Comparison of ENCODE assay signal across 11 cellular contexts in the genomic region with DNA sequence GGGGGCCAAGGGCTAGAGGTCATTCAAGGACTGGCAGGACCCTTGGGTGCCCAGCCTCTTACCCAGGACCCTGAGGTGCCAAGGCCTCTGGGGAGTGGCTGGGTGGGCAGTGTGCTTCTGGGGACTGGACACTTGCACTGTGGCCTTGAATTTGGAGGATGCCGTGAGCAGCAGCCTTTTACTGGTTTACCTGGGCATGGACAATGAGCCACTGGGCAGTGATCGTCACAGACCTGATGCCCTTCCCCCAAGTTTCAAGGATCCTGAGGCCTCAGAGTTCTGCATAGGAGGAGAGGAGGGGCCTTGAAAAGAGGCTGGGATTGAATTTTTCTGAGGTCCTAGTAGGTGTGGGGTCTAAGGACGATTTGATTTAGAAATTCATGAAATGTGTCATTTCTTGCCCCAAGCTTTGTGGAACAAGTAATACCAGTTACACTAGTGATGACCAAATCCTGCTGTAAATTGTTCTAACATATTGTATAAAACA.
DNase-seq lines count a peak whose midpoint lies in the region; ATAC-seq and TF ChIP-seq lines count a peak whose summit lies in the region.
"Had no signal": no experiment of that assay in that cellular context is flagged by ENCODE, and none has a peak within 500 bp of the region (broad histone marks: within the 10 kb centered on the region; RNA-seq: fewer than 3 reads in every experiment).

No MANE protein-coding gene starts in this region.

- WGBS in GM23248 (ENCODE audit: low coverage in 1 of 2, low lambda C conversion rate in 2 of 2, missing lambda C conversion rate in 2 of 2), 2 experiments: 49 to 55% methylated on average over 3 of the region's 3 CpGs
- WGBS in SK-N-SH (ENCODE audit: low lambda C conversion rate): 16% methylated on average over 3 of the region's 3 CpGs

- CTCF ChIA-PET in SK-N-SH (lab: Yijun Ruan, JAX): interaction anchor here (1.5 kb wide), 2 partner anchors 144 to 151 kb away, joined by 5 read pairs; no protein-coding TSS in a partner anchor

- H3K9ac ChIP-seq in GM23248 (peak overlapping the region; percentile 78), SK-N-SH (peak overlapping the region; percentile 91), rectal smooth muscle tissue (ENCODE audit: low read length) (no peak overlapping the region)

- H2AFZ ChIP-seq in GM23248 (peak overlapping the region; percentile 14; the same call in 1 of the 2 replicates), SK-N-SH (ENCODE audit: low read depth) (no peak overlapping the region)

- H3K9me2 ChIP-seq in GM23248 (ENCODE audit: insufficient read depth): no peaks in the 10 kb centered on the region
- H3K9me2 ChIP-seq in SK-N-SH: no peaks in the 10 kb centered on the region

- TF ChIP-seq EP300 in SK-N-SH (IDR thresholded peaks at IDR 0.05; ENCODE audit: borderline replicate concordance in 1 of 2, low read depth in 1 of 2, low read length in 1 of 2): no peak

- no peaks in the 10 kb centered on the region for H3K4me1 Mint-ChIP-seq in activated T-helper 2 cell treated with anti-CD3 and anti-CD28 coated beads, Interferon-gamma antibody, Interleukin-2, Interleukin-4, amounts not matched to agents 10 μg/mL and 5 μg/mL and 100 μg/mL, durations not matched to agents 14 hours and 24 hours and 36 hours (ENCODE audit: low read depth)
- H3K4me1 Mint-ChIP-seq: activated CD4-positive, alpha-beta T cell treated with anti-CD3 and anti-CD28 coated beads for 36 hours; activated naive CD4-positive, alpha-beta T cell treated with anti-CD3 and anti-CD28 coated beads, Interleukin-2, amount 50 U/mL, for 24 hours; naive thymus-derived CD8-positive, alpha-beta T cell had no signal

- no peak overlapping the region for H3K4me3 Mint-ChIP-seq in activated T-helper 2 cell treated with anti-CD3 and anti-CD28 coated beads, Interferon-gamma antibody, Interleukin-2, Interleukin-4, amounts not matched to agents 10 μg/mL and 5 μg/mL and 100 μg/mL, durations not matched to agents 14 hours and 24 hours and 36 hours (ENCODE audit: low read depth)
- H3K4me3 Mint-ChIP-seq: activated CD4-positive, alpha-beta T cell treated with anti-CD3 and anti-CD28 coated beads for 36 hours; activated naive CD4-positive, alpha-beta T cell treated with anti-CD3 and anti-CD28 coated beads, Interleukin-2, amount 50 U/mL, for 24 hours; naive thymus-derived CD8-positive, alpha-beta T cell had no signal

- H3K27me3 ChIP-seq in GM23248 (replicated peaks; ENCODE audit: insufficient read depth): no peaks in the 10 kb centered on the region
- H3K27me3 ChIP-seq in SK-N-SH (ENCODE audit: insufficient read depth): no peaks in the 10 kb centered on the region
- H3K27me3 ChIP-seq in rectal smooth muscle tissue (ENCODE audit: control insufficient read depth, insufficient read depth, low read length): no peaks in the 10 kb centered on the region

- DNase-seq in GM23248 (no peak), SK-N-SH (no peak), fibroblast of pulmonary artery (ENCODE audit: low read depth) (peak; percentile 46)
- DNase-seq in activated T-helper 2 cell treated with anti-CD3 and anti-CD28 coated beads, Interferon-gamma antibody, Interleukin-2, Interleukin-4, amounts not matched to agents 10 μg/mL and 5 μg/mL and 100 μg/mL, durations not matched to agents 14 hours and 24 hours and 36 hours (ENCODE audit: low spot score): no peak
- DNase-seq: activated CD4-positive, alpha-beta T cell treated with anti-CD3 and anti-CD28 coated beads for 36 hours; naive thymus-derived CD8-positive, alpha-beta T cell had no signal

- H3F3A ChIP-seq in GM23248 (ENCODE audit: insufficient read depth): peaks cover 36% of the 10 kb centered on the region
- peaks cover 41% of the 10 kb centered on the region for H3F3A ChIP-seq in SK-N-SH (replicated peaks; ENCODE audit: insufficient read depth)

- no peaks in the 10 kb centered on the region for H3K9me3 Mint-ChIP-seq in activated T-helper 2 cell treated with anti-CD3 and anti-CD28 coated beads, Interferon-gamma antibody, Interleukin-2, Interleukin-4, amounts not matched to agents 10 μg/mL and 5 μg/mL and 100 μg/mL, durations not matched to agents 14 hours and 24 hours and 36 hours
- H3K9me3 Mint-ChIP-seq: activated naive CD4-positive, alpha-beta T cell treated with anti-CD3 and anti-CD28 coated beads, Interleukin-2, amount 50 U/mL, for 24 hours; naive thymus-derived CD8-positive, alpha-beta T cell had no signal

- TF ChIP-seq CTCF in SK-N-SH (IDR thresholded peaks at IDR 0.05) (no peak), fibroblast of pulmonary artery (IDR thresholded peaks at IDR 0.05; ENCODE audit: low read length, missing control alignments) (no peak)

- H3K27ac ChIP-seq in GM23248: peak overlapping the region; percentile 98
- H3K27ac ChIP-seq in SK-N-SH (ENCODE audit: low read depth in 2 of 2, low read length in 1 of 2): peak overlapping the region; percentile 91 to 100
- H3K27ac ChIP-seq in rectal smooth muscle tissue (ENCODE audit: low read depth, low read length): peak overlapping the region; percentile 96

- peaks cover 8% of the 10 kb centered on the region for H3K27me3 Mint-ChIP-seq in activated T-helper 2 cell treated with anti-CD3 and anti-CD28 coated beads, Interferon-gamma antibody, Interleukin-2, Interleukin-4, amounts not matched to agents 10 μg/mL and 5 μg/mL and 100 μg/mL, durations not matched to agents 14 hours and 24 hours and 36 hours (ENCODE audit: low read depth)

- POLR2A ChIA-PET in SK-N-SH (lab: Yijun Ruan, JAX): no interaction called here

- in situ Hi-C loops in GM23248 (cut with MboI): no loop called here

- H3K36me3 ChIP-seq in GM23248 (ENCODE audit: low read depth) (no peaks in the 10 kb centered on the region), SK-N-SH (replicated peaks in 1 of 2; ENCODE audit: control insufficient read depth in 1 of 2, insufficient read depth in 2 of 2, low read length in 1 of 2) (no peaks in the 10 kb centered on the region), rectal smooth muscle tissue (ENCODE audit: control insufficient read depth, insufficient read depth, low read length) (no peaks in the 10 kb centered on the region)

- H3K36me3 Mint-ChIP-seq in activated T-helper 2 cell treated with anti-CD3 and anti-CD28 coated beads, Interferon-gamma antibody, Interleukin-2, Interleukin-4, amounts not matched to agents 10 μg/mL and 5 μg/mL and 100 μg/mL, durations not matched to agents 14 hours and 24 hours and 36 hours (ENCODE audit: low read depth): no peaks in the 10 kb centered on the region
- H3K36me3 Mint-ChIP-seq: activated naive CD4-positive, alpha-beta T cell treated with anti-CD3 and anti-CD28 coated beads, Interleukin-2, amount 50 U/mL, for 24 hours; naive thymus-derived CD8-positive, alpha-beta T cell had no signal

- H3K27ac Mint-ChIP-seq in activated T-helper 2 cell treated with anti-CD3 and anti-CD28 coated beads, Interferon-gamma antibody, Interleukin-2, Interleukin-4, amounts not matched to agents 10 μg/mL and 5 μg/mL and 100 μg/mL, durations not matched to agents 14 hours and 24 hours and 36 hours: no peak overlapping the region
- H3K27ac Mint-ChIP-seq: activated CD4-positive, alpha-beta T cell treated with anti-CD3 and anti-CD28 coated beads for 36 hours; activated naive CD4-positive, alpha-beta T cell treated with anti-CD3 and anti-CD28 coated beads, Interleukin-2, amount 50 U/mL, for 24 hours; naive thymus-derived CD8-positive, alpha-beta T cell had no signal

- peak overlapping the region; percentile 27; the same call in 1 of the 2 replicates for H3K4me3 ChIP-seq in GM23248
- H3K4me3 ChIP-seq in SK-N-SH (ENCODE audit: low read depth in 2 of 2, low read length in 1 of 2): peak overlapping the region in 1 of 2 experiments; percentile 18; a peak in 1 of 4 replicates
- H3K4me3 ChIP-seq in fibroblast of pulmonary artery (replicated peaks; ENCODE audit: low read depth, low read length): no peak overlapping the region
- H3K4me3 ChIP-seq in rectal smooth muscle tissue (ENCODE audit: low read length): no peak overlapping the region

- peak overlapping the region; percentile 66 for H3K4me2 ChIP-seq in GM23248 (ENCODE audit: unreplicated experiment)
- peak overlapping the region; percentile 71 for H3K4me2 ChIP-seq in SK-N-SH

- H4K20me1 ChIP-seq in GM23248 (ENCODE audit: insufficient read depth): no peaks in the 10 kb centered on the region
- no peaks in the 10 kb centered on the region for H4K20me1 ChIP-seq in SK-N-SH (ENCODE audit: insufficient read depth)

- intact Hi-C loops in activated T-helper 2 cell treated with anti-CD3 and anti-CD28 coated beads, Interferon-gamma antibody, Interleukin-2, Interleukin-4, amounts not matched to agents 10 μg/mL and 5 μg/mL and 100 μg/mL, durations not matched to agents 14 hours and 24 hours and 36 hours (cut with micrococcal nuclease): no loop called here

- H3K9me3 ChIP-seq in GM23248 (ENCODE audit: low read depth) (no peaks in the 10 kb centered on the region), SK-N-SH (no peaks in the 10 kb centered on the region)

- H3K4me1 ChIP-seq in GM23248 (ENCODE audit: insufficient read depth) (peaks cover 43% of the 10 kb centered on the region), SK-N-SH (ENCODE audit: control insufficient read depth in 1 of 2, insufficient read depth in 2 of 2, low read depth in 1 of 2, low read length in 1 of 2) (peaks cover 23 to 26% of the 10 kb centered on the region in 2 experiments), rectal smooth muscle tissue (ENCODE audit: control insufficient read depth, insufficient read depth, low read length) (peaks cover 48% of the 10 kb centered on the region)

- H3K79me2 ChIP-seq in GM23248 (ENCODE audit: insufficient read depth): no peaks in the 10 kb centered on the region
- H3K79me2 ChIP-seq in SK-N-SH (ENCODE audit: insufficient read depth): peaks cover 8% of the 10 kb centered on the region; the same call in 1 of the 2 replicates

- ATAC-seq in HG03439 (IDR thresholded peaks at IDR 0.05; ENCODE audit: unreplicated experiment): no peak
- ATAC-seq in GM18502 (IDR thresholded peaks at IDR 0.05; ENCODE audit: poor library complexity, unreplicated experiment): no peak
- no peak for ATAC-seq in HG03045 (IDR thresholded peaks at IDR 0.05; ENCODE audit: unreplicated experiment)
- ATAC-seq: activated CD4-positive, alpha-beta T cell treated with anti-CD3 and anti-CD28 coated beads for 36 hours; naive thymus-derived CD8-positive, alpha-beta T cell had no signal

- TF ChIP-seq RAD21 in SK-N-SH (IDR thresholded peaks at IDR 0.05; ENCODE audit: low read length): no peak

TF ChIP-seq in SK-N-SH, 30 proteins besides CTCF, POLR2A, EP300 and RAD21:
- TF ChIP-seq USF1 (IDR thresholded peaks at IDR 0.05; ENCODE audit: borderline replicate concordance, low read depth) (no peak), NRF1 (IDR thresholded peaks at IDR 0.05; ENCODE audit: low read depth, low read length) (no peak), MXI1 (IDR thresholded peaks at IDR 0.05; ENCODE audit: low read depth, low read length) (no peak)
